8 cellular contexts compared by ENCODE assay signal in the genomic region with DNA sequence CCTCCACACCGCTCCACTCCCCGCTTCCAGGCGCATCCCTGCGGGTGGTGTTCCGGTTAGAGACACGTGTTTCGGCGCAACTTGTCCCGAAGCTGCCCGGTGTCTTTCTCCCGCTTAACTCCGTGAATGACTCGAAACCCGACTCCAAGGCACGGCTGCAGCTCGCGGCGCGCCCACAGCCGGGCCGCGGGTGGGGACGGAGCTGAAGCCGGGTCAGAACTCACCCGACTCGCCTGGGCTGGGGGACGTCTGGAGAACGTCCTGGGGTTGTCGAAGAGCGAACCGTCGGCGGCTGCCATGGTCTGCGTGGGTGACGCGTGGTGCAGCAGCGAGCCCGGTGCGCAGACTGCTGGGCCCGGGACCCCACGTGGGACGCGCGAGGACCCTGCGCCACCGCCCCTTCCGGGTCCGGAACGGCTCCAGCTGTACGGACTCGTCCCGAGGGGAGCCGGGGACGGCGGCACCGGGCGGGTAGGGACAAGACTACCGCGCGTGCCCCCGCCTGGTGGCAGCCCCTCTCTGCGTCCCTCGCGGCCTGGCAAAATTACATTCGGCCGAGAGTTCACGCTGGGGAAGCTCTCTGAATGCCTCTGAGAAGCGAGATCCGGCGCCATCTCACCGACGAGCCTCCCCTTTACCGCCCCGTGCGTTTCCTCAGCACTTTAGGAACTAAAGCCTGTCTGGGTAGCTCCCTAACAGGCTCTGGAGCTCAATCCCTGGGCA. TPM values are rescaled to one million over a fixed set of nuclear protein-coding genes. Genes with fewer than 3 reads are reported as not detected.
A peak's percentile ranks its signal among the peaks of the same experiment; 100 is the strongest.
DNase-seq lines count a peak whose midpoint lies in the region; ATAC-seq and TF ChIP-seq lines count a peak whose summit lies in the region.

A gene (minus strand): TSS at position 348 of the 723 bp plus-strand sequence. CDS start 49 bp downstream, at position 299.

- peak within 1 kb of the TSS; percentile 90 for H3K4me2 ChIP-seq in PC-9

- H3F3A ChIP-seq in PC-9 (ENCODE audit: insufficient read depth, low read depth) = peaks cover 12% of the 10 kb centered on the region

- H3K4me1 Mint-ChIP-seq in activated T-cell treated with anti-CD3 and anti-CD28 coated beads, Interleukin-2, amount 50 U/mL, for 4 hours (ENCODE audit: low read depth) = peaks cover 52% of the 10 kb centered on the region

- TF ChIP-seq CTCF in GM20000 (IDR thresholded peaks at IDR 0.05; ENCODE audit: extremely low read depth, missing control alignments) (no peak), PC-9 (conservative IDR thresholded peaks at IDR 0.05) (no peak; the same call in 1 of the 2 replicates)

- DNase-seq in COR-L47 (lab: John Stamatoyannopoulos, UW) = peak; percentile 79
- DNase-seq in GM20000 (ENCODE audit: low spot score) = peak; percentile 95
- peak; percentile 79 for DNase-seq in HT1080 (ENCODE audit: low read depth)
- peak; percentile 57 to 83 for DNase-seq in PC-9
- peak; percentile 85 for DNase-seq in activated T-cell treated with anti-CD3 and anti-CD28 coated beads, Interleukin-2, amount 50 U/mL, for 4 hours
- peak; percentile 63 to 65 for DNase-seq in stimulated activated CD8-positive, alpha-beta memory T cell treated with anti-CD3 and anti-CD28 coated beads, Interleukin-7, amount 100 ng/mL, for 1 hour (ENCODE audit: low read depth in 2 of 2)

- peaks cover 28% of the 10 kb centered on the region for H4K20me1 ChIP-seq in PC-9 (ENCODE audit: insufficient read depth)

- no peaks in the 10 kb centered on the region for H3K27me3 Mint-ChIP-seq in activated T-cell treated with anti-CD3 and anti-CD28 coated beads, Interleukin-2, amount 50 U/mL, for 4 hours (ENCODE audit: low read depth)

- POLR2A ChIA-PET in PC-9 (lab: Charles Lee; ENCODE audit: unreplicated experiment) = interaction anchor here (0.7 to 1.2 kb wide), 6 partner anchors 19 to 445 kb away, joined by 3 to 10 read pairs (median 4); a partner anchor contains a TSS

- peaks cover 92% of the 10 kb centered on the region for H3K79me2 ChIP-seq in PC-9 (ENCODE audit: low read depth)

- no peaks in the 10 kb centered on the region for H3K9me3 Mint-ChIP-seq in activated T-cell treated with anti-CD3 and anti-CD28 coated beads, Interleukin-2, amount 50 U/mL, for 4 hours

- no peaks in the 10 kb centered on the region for H3K9me2 ChIP-seq in PC-9 (ENCODE audit: insufficient read depth)

- H3K4me1 ChIP-seq in PC-9 (replicated peaks; ENCODE audit: insufficient read depth) = peaks cover 25% of the 10 kb centered on the region
- H3K4me1 ChIP-seq in muscle layer of duodenum (ENCODE audit: control insufficient read depth in 1 of 2, insufficient read depth in 2 of 2, low read length in 2 of 2) = peaks cover 14 to 29% of the 10 kb centered on the region in 2 donors

- CTCF ChIA-PET in PC-9 (lab: Charles Lee) = interaction anchor here (0.6 to 2.3 kb wide), 5 partner anchors 18 to 129 kb away, joined by 3 to 9 read pairs (median 4); no protein-coding TSS in a partner anchor

- peak within 1 kb of the TSS; percentile 96 for H2AFZ ChIP-seq in PC-9

- H3K4me3 ChIP-seq in PC-9 = peak within 1 kb of the TSS; percentile 85
- peak within 1 kb of the TSS; percentile 88 to 97 for H3K4me3 ChIP-seq in muscle layer of duodenum (ENCODE audit: low read depth in 1 of 2, low read length in 2 of 2)

- no TSS peak for BruUV-seq in PC-9 (replicated peaks; lab: Mats Ljungman, UMichigan)

- H3K4me3 Mint-ChIP-seq in activated T-cell treated with anti-CD3 and anti-CD28 coated beads, Interleukin-2, amount 50 U/mL, for 4 hours = peak within 1 kb of the TSS; percentile 94

- H3K9me3 ChIP-seq in PC-9 (ENCODE audit: insufficient read depth, low read depth) (no peaks in the 10 kb centered on the region), muscle layer of duodenum (ENCODE audit: control insufficient read depth in 1 of 2, low read length in 2 of 2) (no peaks in the 10 kb centered on the region)

- ATAC-seq in activated T-cell treated with anti-CD3 and anti-CD28 coated beads, Interleukin-2, amount 50 U/mL, for 4 hours = peak; percentile 91 to 92
- peak; percentile 93 for ATAC-seq in esophagus mucosa

- H3K27ac ChIP-seq in PC-9 = peak within 1 kb of the TSS; percentile 90
- peak within 1 kb of the TSS; percentile 96 for H3K27ac ChIP-seq in muscle layer of duodenum (ENCODE audit: low read length)

- intact Hi-C loops in PC-9 (cut with micrococcal nuclease; ENCODE audit: unreplicated experiment) = loop anchor here (10.0 kb wide), 1 partner anchor 235 kb away; no protein-coding TSS in a partner anchor

- H3K27me3 ChIP-seq in PC-9 (ENCODE audit: insufficient read depth, low read depth) (no peaks in the 10 kb centered on the region), muscle layer of duodenum (ENCODE audit: low read depth, low read length) (no peaks in the 10 kb centered on the region)

- H3K36me3 Mint-ChIP-seq in activated T-cell treated with anti-CD3 and anti-CD28 coated beads, Interleukin-2, amount 50 U/mL, for 4 hours (ENCODE audit: insufficient read depth) = peaks cover 6% of the 10 kb centered on the region

- H3K36me3 ChIP-seq in PC-9 (ENCODE audit: low read depth) (no peaks in the 10 kb centered on the region), muscle layer of duodenum (ENCODE audit: control insufficient read depth in 1 of 2, insufficient read depth in 2 of 2, low read length in 2 of 2) (peaks cover 0 to 4% of the 10 kb centered on the region in 2 donors)

RNA-seq across cellular contexts. Expression of the gene that starts here (rescaled TPM):
- 22.0 and 26.1 TPM in 2 replicates for total RNA-seq in HT1080 (2014; rRNA removed; shearing (Covaris generic))
- 14.9 and 15.5 TPM in 2 replicates for polyA plus RNA-seq in HT1080 (2015; cell fraction: cytosol; rRNA removed)
- polyA plus RNA-seq in HT1080 (2015; cell fraction: nucleus; rRNA removed) = 34.2 and 35.8 TPM in 2 replicates
- total RNA-seq in PC-9 (2021) (19.2 and 21.5 TPM in 2 replicates), esophagus mucosa (6.4 TPM)
- 10 to 100 TPM; 41.0 to 44.8 (median 41.3) TPM for total RNA-seq in activated T-cell treated with anti-CD3 and anti-CD28 coated beads, Interleukin-2, amount 50 U/mL, for 4 hours

Comparison
In these comparisons a context has a peak if more than half of its experiments do, and no peak if none do; other contexts are left out.
1. Peak in every context shown above with its lines: DNase-seq, ATAC-seq, H3K4me3 ChIP-seq and H3K27ac ChIP-seq.